6 cellular contexts compared by ENCODE assay signal in genomic region chr7:122553761-122554160, GRCh38.
"Had no signal": no experiment of that assay in that cellular context is flagged by ENCODE, and none has a peak within 500 bp of the region (broad histone marks: within the 10 kb centered on the region; RNA-seq: fewer than 3 reads in every experiment).

No MANE protein-coding gene starts in this region.

- ATAC-seq: HepG2, K562 had no signal

- H3K4me3 ChIP-seq: K562 had no signal

- H3K27ac ChIP-seq: HL-60 had no signal

- DNase-seq: IMR-90, KBM-7, KG1 had no signal
